ENCODE assay signal across 9 cellular contexts in the genomic region with DNA sequence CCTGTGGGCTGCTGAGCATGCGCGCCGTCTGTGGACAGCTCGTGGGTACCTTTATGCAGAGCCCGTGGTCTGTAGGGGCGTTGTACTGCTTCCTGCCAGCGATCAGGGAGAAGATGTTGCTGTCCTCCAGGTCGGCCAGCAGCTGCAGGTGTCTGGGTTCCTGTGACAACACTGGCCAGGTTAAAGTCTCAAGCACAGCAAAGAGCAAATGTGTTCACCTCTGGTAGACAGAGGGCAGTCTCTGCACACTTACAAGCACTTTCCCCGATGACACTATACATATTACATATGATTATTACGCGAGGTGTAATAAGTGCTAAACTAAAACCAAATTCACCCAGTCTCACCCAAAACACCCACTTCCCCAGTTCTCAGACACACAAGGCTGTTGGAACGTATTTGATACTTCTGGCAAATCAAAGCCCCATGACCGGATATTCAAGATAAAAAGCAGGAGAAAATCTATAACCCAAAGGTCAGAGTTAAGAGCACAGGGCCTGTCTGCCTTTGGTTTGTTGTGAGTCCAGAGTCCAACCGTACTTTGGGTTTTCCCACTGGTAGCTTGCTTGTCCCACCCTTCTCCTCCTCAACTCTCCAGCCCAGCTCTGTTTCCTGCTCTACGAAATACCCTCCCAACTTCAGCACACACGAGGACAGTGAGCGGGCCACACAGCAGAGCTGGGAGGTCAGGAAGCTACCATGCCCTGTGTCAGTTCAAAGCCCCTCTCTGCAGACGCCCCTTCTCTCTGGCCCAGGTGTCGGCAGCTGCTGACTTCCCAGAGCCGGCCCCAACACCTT. TPM values are rescaled to one million over a fixed set of nuclear protein-coding genes. Genes with fewer than 3 reads are reported as not detected.
DNase-seq lines count a peak whose midpoint lies in the region; ATAC-seq and TF ChIP-seq lines count a peak whose summit lies in the region.
"Had no signal": no experiment of that assay in that cellular context is flagged by ENCODE, and none has a peak within 500 bp of the region (broad histone marks: within the 10 kb centered on the region; RNA-seq: fewer than 3 reads in every experiment).

No MANE protein-coding gene starts in this region.

- H3K4me3 ChIP-seq in GM12864 (ENCODE audit: low read depth, low read length) (no peak overlapping the region), neural progenitor cell (no peak overlapping the region)

- DNase-seq in GM12864 (ENCODE audit: low read depth), result no peak
- peak; percentile 20 for DNase-seq in NCI-H2196 treated with DMSO at 0.1 percent for 48 hours (lab: John Stamatoyannopoulos, UW; ENCODE audit: unreplicated experiment)
- DNase-seq in effector memory CD8-positive, alpha-beta T cell, result peak in 1 of 3 experiments; percentile 27
- DNase-seq in neural progenitor cell (ENCODE audit: low spot score), result no peak
- DNase-seq in putamen (ENCODE audit: low spot score), result no peak
- no peak for DNase-seq in stimulated activated CD4-positive, alpha-beta T cell treated with anti-CD3 and anti-CD28 coated beads, Interleukin-2, amount 100 ng/mL, for 24 hours
- DNase-seq: activated T-cell treated with anti-CD3 and anti-CD28 coated beads, Interleukin-2, amount 50 U/mL, for 4 hours had no signal

- H3K4me3 Mint-ChIP-seq in effector memory CD8-positive, alpha-beta T cell, result no peak overlapping the region
- H3K4me3 Mint-ChIP-seq in neural progenitor cell, result no peak overlapping the region
- H3K4me3 Mint-ChIP-seq: activated T-cell treated with anti-CD3 and anti-CD28 coated beads, Interleukin-2, amount 50 U/mL, for 4 hours had no signal

- no peak overlapping the region for H3K27ac ChIP-seq in neural progenitor cell

- no peaks in the 10 kb centered on the region for H3K27me3 ChIP-seq in neural progenitor cell

- TF ChIP-seq CTCF in GM12864 (IDR thresholded peaks at IDR 0.05; ENCODE audit: low read depth, low read length, missing control alignments) (peak; percentile 31), neural progenitor cell (IDR thresholded peaks at IDR 0.05) (peak; percentile 20)

- no peaks in the 10 kb centered on the region for H3K36me3 ChIP-seq in neural progenitor cell

- H3K36me3 Mint-ChIP-seq in effector memory CD8-positive, alpha-beta T cell (ENCODE audit: insufficient read depth), result peaks cover 8% of the 10 kb centered on the region
- peaks cover 18% of the 10 kb centered on the region for H3K36me3 Mint-ChIP-seq in neural progenitor cell

- peaks cover 24 to 28% of the 10 kb centered on the region in 2 donors for H3K4me1 Mint-ChIP-seq in effector memory CD8-positive, alpha-beta T cell (ENCODE audit: low read depth in 2 of 2)
- H3K4me1 Mint-ChIP-seq in neural progenitor cell, result no peaks in the 10 kb centered on the region

- H3K4me2 ChIP-seq in neural progenitor cell, result no peak overlapping the region

- H3K79me2 ChIP-seq in neural progenitor cell (ENCODE audit: low read depth), result no peaks in the 10 kb centered on the region

- peaks cover 0 to 9% of the 10 kb centered on the region in 2 donors for H3K27me3 Mint-ChIP-seq in effector memory CD8-positive, alpha-beta T cell
- H3K27me3 Mint-ChIP-seq in neural progenitor cell (ENCODE audit: insufficient read depth, low read depth), result no peaks in the 10 kb centered on the region

- H3K9me3 Mint-ChIP-seq in effector memory CD8-positive, alpha-beta T cell, result no peaks in the 10 kb centered on the region
- no peaks in the 10 kb centered on the region for H3K9me3 Mint-ChIP-seq in neural progenitor cell
- H3K9me3 Mint-ChIP-seq: activated T-cell treated with anti-CD3 and anti-CD28 coated beads, Interleukin-2, amount 50 U/mL, for 4 hours had no signal

- H3K27ac Mint-ChIP-seq in effector memory CD8-positive, alpha-beta T cell, result peak overlapping the region; percentile 19 to 41
- H3K27ac Mint-ChIP-seq in neural progenitor cell, result no peak overlapping the region

- no peaks in the 10 kb centered on the region for H3F3A ChIP-seq in neural progenitor cell (ENCODE audit: low read depth)

- no peaks in the 10 kb centered on the region for H3K9me3 ChIP-seq in neural progenitor cell (ENCODE audit: low read depth)

- H4K20me1 ChIP-seq in neural progenitor cell (ENCODE audit: low read depth), result no peaks in the 10 kb centered on the region

- peak; percentile 25 for ATAC-seq in effector memory CD8-positive, alpha-beta T cell (replicated peaks)
- ATAC-seq in GM21360 (IDR thresholded peaks at IDR 0.05; ENCODE audit: unreplicated experiment) (no peak), GM21717 (IDR thresholded peaks at IDR 0.05; ENCODE audit: unreplicated experiment) (no peak)
- ATAC-seq: activated T-cell treated with anti-CD3 and anti-CD28 coated beads, Interleukin-2, amount 50 U/mL, for 4 hours had no signal

- H3K4me1 ChIP-seq in neural progenitor cell, result no peaks in the 10 kb centered on the region

- no peak overlapping the region for H2AFZ ChIP-seq in neural progenitor cell (replicated peaks)

- H3K9ac ChIP-seq in neural progenitor cell, result no peak overlapping the region

RNA-seq across cellular contexts. Expression of a gene that starts 49.7 kb away (rescaled TPM):
- not detected in 2 replicates for total RNA-seq in neural progenitor cell (ENCODE audit: low replicate concordance)
